Comparison of ENCODE assay signal across 19 cellular contexts in the genomic region with DNA sequence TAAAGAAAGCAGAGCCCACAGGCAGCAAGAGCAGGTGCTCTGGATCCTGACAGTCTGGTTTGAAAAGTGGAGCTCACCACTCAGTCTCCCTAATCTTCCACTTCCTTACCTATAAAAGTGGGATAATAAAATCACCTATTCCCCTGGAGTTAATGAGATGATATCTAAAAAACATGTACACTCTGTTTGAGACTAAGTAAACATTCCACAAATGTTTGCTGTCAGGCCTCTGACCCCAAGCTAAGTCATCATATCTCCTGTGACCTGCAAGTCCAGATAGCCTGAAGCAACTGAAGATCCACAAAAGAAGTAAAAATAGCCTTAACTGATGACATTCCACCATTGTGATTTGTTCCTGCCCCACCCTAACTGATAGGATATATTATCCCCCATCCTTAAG.
DNase-seq lines count a peak whose midpoint lies in the region; ATAC-seq, FAIRE-seq and TF ChIP-seq lines count a peak whose summit lies in the region.
"Had no signal": no experiment of that assay in that cellular context is flagged by ENCODE, and none has a peak within 500 bp of the region (broad histone marks: within the 10 kb centered on the region; RNA-seq: fewer than 3 reads in every experiment).

No MANE protein-coding gene starts in this region.

- H3K9me2 ChIP-seq in GM23338 (ENCODE audit: insufficient read depth) = no peaks in the 10 kb centered on the region

- TF ChIP-seq RAD21 in A549 (conservative IDR thresholded peaks at IDR 0.05 in 1 of 2, IDR thresholded peaks at IDR 0.05 in 1 of 2) = no peak

- CTCF ChIA-PET in A549 (lab: Yijun Ruan, JAX) = interaction anchor here (0.6 kb wide), 1 partner anchor 1973 kb away, joined by 3 read pairs; no protein-coding TSS in a partner anchor
- CTCF ChIA-PET in activated naive CD4-positive, alpha-beta T cell treated with anti-CD3 and anti-CD28 coated beads for 36 hours (lab: Charles Lee) = no interaction called here

- POLR2A ChIA-PET in A549 (lab: Yijun Ruan, JAX) = no interaction called here

- peaks cover 23% of the 10 kb centered on the region for H3K4me1 Mint-ChIP-seq in GM23338
- H3K4me1 Mint-ChIP-seq in activated naive CD4-positive, alpha-beta T cell treated with anti-CD3 and anti-CD28 coated beads for 36 hours (ENCODE audit: low read depth) = no peaks in the 10 kb centered on the region

- ATAC-seq in A549 (no peak), GM23338 (peak; percentile 23), RWPE2 (ENCODE audit: low read depth) (peak; percentile 71)

- H3K9me3 ChIP-seq in A549 (no peaks in the 10 kb centered on the region), RWPE2 (ENCODE audit: severe bottlenecking) (no peaks in the 10 kb centered on the region), esophagus muscularis mucosa (no peaks in the 10 kb centered on the region)
- H3K9me3 ChIP-seq: adrenal gland, HAP-1 had no signal

- peaks cover 91% of the 10 kb centered on the region for H3K27me3 ChIP-seq in GM23338 (ENCODE audit: insufficient read depth)
- no peaks in the 10 kb centered on the region for H3K27me3 ChIP-seq in RWPE2 (ENCODE audit: insufficient read depth, poor library complexity, severe bottlenecking)
- no peaks in the 10 kb centered on the region for H3K27me3 ChIP-seq in esophagus muscularis mucosa
- H3K27me3 ChIP-seq: adrenal gland had no signal

- peak overlapping the region; percentile 46 for H3K4me2 ChIP-seq in A549
- H3K4me2 ChIP-seq in GM23338 = peak overlapping the region; percentile 61

- no peak overlapping the region for H2AFZ ChIP-seq in GM23338

- FAIRE-seq in A549 (lab: Jason Lieb, UNC) = no peak

- no peak for TF ChIP-seq POLR2A in A549 (IDR thresholded peaks at IDR 0.05; ENCODE audit: low read length)
- no peak for TF ChIP-seq POLR2A in esophagus muscularis mucosa (IDR thresholded peaks at IDR 0.05; ENCODE audit: low read depth)

- peaks cover 74% of the 10 kb centered on the region for H3K27me3 Mint-ChIP-seq in GM23338 (ENCODE audit: insufficient read depth, low read depth, poor library complexity)
- no peaks in the 10 kb centered on the region for H3K27me3 Mint-ChIP-seq in activated naive CD4-positive, alpha-beta T cell treated with anti-CD3 and anti-CD28 coated beads for 36 hours (ENCODE audit: low read depth)
- H3K27me3 Mint-ChIP-seq: CD4-positive, alpha-beta T cell had no signal

- DNase-seq in A549 (ENCODE audit: low read depth in 1 of 2, low spot score in 1 of 2) (peak in 1 of 2 experiments; percentile 8), GM23338 (ENCODE audit: low spot score) (no peak), RWPE2 (ENCODE audit: low spot score) (no peak), left kidney (ENCODE audit: low read depth, low spot score) (peak; percentile 18), esophagus muscularis mucosa (ENCODE audit: extremely low spot score) (no peak), COLO668 (lab: John Stamatoyannopoulos, UW; ENCODE audit: unreplicated experiment) (no peak)
- no peak for DNase-seq in activated naive CD4-positive, alpha-beta T cell treated with anti-CD3 and anti-CD28 coated beads for 36 hours
- no peak for DNase-seq in NK-92 treated with Interleukin-12 subunit alpha and Interleukin-12 subunit beta, amount 100 ng/mL, for 24 hours (lab: John Stamatoyannopoulos, UW)
- DNase-seq: ACHN; activated CD4-positive, CD25-positive, alpha-beta regulatory T cell treated with anti-CD3 and anti-CD28 coated beads, Interleukin-2, amount 50 U/mL, for 72 hours; adrenal gland; CD4-positive, alpha-beta T cell; foreskin fibroblast; IMR-90; NCI-H1048; stimulated activated CD4-positive, alpha-beta T cell treated with anti-CD3 and anti-CD28 coated beads, Interleukin-12 subunit alpha, Interleukin-12 subunit beta, amount 100 ng/mL, for 4 hours; stimulated activated naive CD4-positive, alpha-beta T cell had no signal

- no peak overlapping the region for H3K27ac Mint-ChIP-seq in GM23338
- no peak overlapping the region for H3K27ac Mint-ChIP-seq in activated naive CD4-positive, alpha-beta T cell treated with anti-CD3 and anti-CD28 coated beads for 36 hours
- H3K27ac Mint-ChIP-seq: activated T-helper 2 cell treated with anti-CD3 and anti-CD28 coated beads, Interferon-gamma antibody, Interleukin-2, Interleukin-4, amounts not matched to agents 10 μg/mL and 5 μg/mL and 100 μg/mL, durations not matched to agents 14 hours and 24 hours and 36 hours; CD4-positive, alpha-beta T cell had no signal

- H3K36me3 ChIP-seq in GM23338 (ENCODE audit: insufficient read depth) (no peaks in the 10 kb centered on the region), RWPE2 (ENCODE audit: low read depth) (no peaks in the 10 kb centered on the region), esophagus muscularis mucosa (no peaks in the 10 kb centered on the region)
- H3K36me3 ChIP-seq: adrenal gland, HAP-1 had no signal

- H3K27ac ChIP-seq in A549 (no peak overlapping the region), GM23338 (ENCODE audit: low read depth) (no peak overlapping the region), RWPE2 (ENCODE audit: poor library complexity, severe bottlenecking) (peak overlapping the region; percentile 45), esophagus muscularis mucosa (replicated peaks in 1 of 4) (no peak overlapping the region)
- H3K27ac ChIP-seq: adrenal gland had no signal

- no peak overlapping the region for H3K4me3 Mint-ChIP-seq in GM23338
- no peak overlapping the region for H3K4me3 Mint-ChIP-seq in activated naive CD4-positive, alpha-beta T cell treated with anti-CD3 and anti-CD28 coated beads for 36 hours
- H3K4me3 Mint-ChIP-seq: CD4-positive, alpha-beta T cell had no signal

- H3K4me1 ChIP-seq in A549 = no peaks in the 10 kb centered on the region
- peaks cover 20% of the 10 kb centered on the region for H3K4me1 ChIP-seq in GM23338 (ENCODE audit: insufficient read depth)
- peaks cover 12% of the 10 kb centered on the region for H3K4me1 ChIP-seq in RWPE2 (ENCODE audit: insufficient read depth, poor library complexity, severe bottlenecking)
- H3K4me1 ChIP-seq in esophagus muscularis mucosa = no peaks in the 10 kb centered on the region
- H3K4me1 ChIP-seq: adrenal gland, HAP-1 had no signal

- H4K20me1 ChIP-seq in GM23338 (replicated peaks; ENCODE audit: insufficient read depth) = no peaks in the 10 kb centered on the region

- no peak overlapping the region for H3K4me3 ChIP-seq in A549
- peak overlapping the region; percentile 19; the same call in 1 of the 2 replicates for H3K4me3 ChIP-seq in GM23338
- no peak overlapping the region for H3K4me3 ChIP-seq in RWPE2 (ENCODE audit: severe bottlenecking)
- H3K4me3 ChIP-seq in esophagus muscularis mucosa = no peak overlapping the region
- H3K4me3 ChIP-seq: adrenal gland, HAP-1 had no signal

- no peaks in the 10 kb centered on the region for H3K79me2 ChIP-seq in GM23338 (replicated peaks; ENCODE audit: insufficient read depth)

- TF ChIP-seq CTCF in A549 (IDR thresholded peaks at IDR 0.05) = no peak
- TF ChIP-seq CTCF in GM23338 (conservative IDR thresholded peaks at IDR 0.05; ENCODE audit: low read depth in 2 of 2) = no peak
- no peak for TF ChIP-seq CTCF in RWPE2 (IDR thresholded peaks at IDR 0.05; ENCODE audit: poor library complexity, severe bottlenecking)
- no peak for TF ChIP-seq CTCF in esophagus muscularis mucosa (IDR thresholded peaks at IDR 0.05)

- H3K36me3 Mint-ChIP-seq in GM23338 (ENCODE audit: low read depth) = no peaks in the 10 kb centered on the region
- no peaks in the 10 kb centered on the region for H3K36me3 Mint-ChIP-seq in activated naive CD4-positive, alpha-beta T cell treated with anti-CD3 and anti-CD28 coated beads for 36 hours (ENCODE audit: low read depth)

- no peaks in the 10 kb centered on the region for H3K9me3 Mint-ChIP-seq in GM23338
- peaks cover 3% of the 10 kb centered on the region for H3K9me3 Mint-ChIP-seq in activated naive CD4-positive, alpha-beta T cell treated with anti-CD3 and anti-CD28 coated beads for 36 hours

- no peaks in the 10 kb centered on the region for H3F3A ChIP-seq in GM23338 (replicated peaks; ENCODE audit: low read depth)

- intact Hi-C loops in activated naive CD4-positive, alpha-beta T cell treated with anti-CD3 and anti-CD28 coated beads for 36 hours (cut with micrococcal nuclease) = no loop called here
- intact Hi-C loops in esophagus muscularis mucosa (cut with DNase I) = no loop called here

- TF ChIP-seq EP300 in A549 (IDR thresholded peaks at IDR 0.05) (no peak), esophagus muscularis mucosa (IDR thresholded peaks at IDR 0.05) (no peak)

TF ChIP-seq in A549, 52 proteins besides CTCF, POLR2A, EP300 and RAD21 (continues in another document):
- TF ChIP-seq CBX2 (IDR thresholded peaks at IDR 0.05; ENCODE audit: borderline replicate concordance, low read depth) (no peak), ZFP36 (IDR thresholded peaks at IDR 0.05; ENCODE audit: borderline replicate concordance, partially characterized antibody) (no peak), HEYL (CRISPR knock-in tag; IDR thresholded peaks at IDR 0.05) (no peak), ESRRA (IDR thresholded peaks at IDR 0.05; ENCODE audit: borderline replicate concordance, low read length) (no peak)

TF ChIP-seq in GM23338, 12 proteins besides CTCF, POLR2A, EP300 and RAD21:
- TF ChIP-seq ZNF331 (CRISPR knock-in tag; IDR thresholded peaks at IDR 0.05; ENCODE audit: low read depth) (no peak), CREB1 (CRISPR knock-in tag; IDR thresholded peaks at IDR 0.05; ENCODE audit: low read depth) (no peak), ETS1 (IDR thresholded peaks at IDR 0.05) (no peak), STAT1 (IDR thresholded peaks at IDR 0.05; ENCODE audit: unreplicated experiment) (no peak), NANOG (IDR thresholded peaks at IDR 0.05; ENCODE audit: borderline replicate concordance) (no peak), JUNB (IDR thresholded peaks at IDR 0.05; ENCODE audit: unreplicated experiment) (no peak)

Comparison
In these comparisons a context has a peak if more than half of its experiments do, and no peak if none do; other contexts are left out.
1. ATAC-seq: peak in GM23338 (single experiment) and RWPE2 (single experiment); none in A549 (0 of 2).